ENCODE assay signal across 1 cellular context in the genomic region with DNA sequence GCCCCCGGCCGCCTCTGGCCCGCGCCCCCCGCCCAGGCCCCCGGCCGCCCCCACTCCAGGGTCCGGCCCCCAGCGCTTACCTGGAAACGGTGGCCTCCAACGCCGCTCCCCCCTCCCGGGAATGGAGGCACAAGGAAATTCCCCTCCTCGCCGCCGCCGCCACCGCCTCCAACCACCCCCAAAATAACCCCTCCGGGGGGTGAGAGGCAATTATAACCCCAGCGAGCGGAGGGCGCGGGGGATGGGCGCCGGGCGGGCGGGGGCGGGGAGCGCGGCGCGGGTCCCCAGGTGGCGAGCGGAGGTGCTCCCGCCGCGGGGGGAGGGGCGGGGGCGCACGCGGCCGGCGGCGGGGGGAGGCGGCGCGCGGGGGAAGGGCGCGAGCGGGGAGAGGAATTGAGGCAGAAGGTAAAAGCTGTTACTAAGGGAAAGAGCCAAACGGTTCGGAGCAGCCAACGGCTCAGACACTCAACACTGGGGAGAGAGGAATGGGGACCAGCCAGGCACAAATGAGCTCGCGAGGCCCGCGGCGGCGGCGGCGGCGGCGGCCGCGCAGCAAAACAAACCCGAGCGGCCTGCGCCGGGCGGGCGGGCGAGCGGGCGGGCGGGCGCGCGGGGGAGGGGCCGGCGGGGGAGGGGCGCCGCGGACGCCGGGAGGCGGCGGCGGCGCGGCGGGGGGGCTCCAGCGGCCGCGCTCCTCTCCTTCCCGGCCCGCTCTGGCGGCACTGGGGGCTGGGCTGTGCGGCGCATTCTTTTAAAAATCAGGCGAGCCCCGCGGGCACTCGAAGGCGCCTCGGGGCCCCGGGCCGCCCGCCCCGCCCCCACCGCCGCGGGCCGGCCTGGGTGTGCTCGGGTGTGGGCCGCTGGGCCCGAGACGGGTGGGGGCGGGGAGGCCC.
TF ChIP-seq lines count a peak whose summit lies in the region.

Gene TBL1XR1 (minus strand): TSS at position 442 of the 893 bp plus-strand sequence. CDS start 132,505 bp downstream, outside the sequence.

TF ChIP-seq in K562, 482 proteins besides CTCF, POLR2A, EP300 and RAD21 (continued from another document and continues in another):
- TF ChIP-seq ZBTB1 (CRISPR knock-in tag; IDR thresholded peaks at IDR 0.05; ENCODE audit: borderline replicate concordance, low read depth): no peak
- TF ChIP-seq SMAD4 (CRISPR knock-in tag; conservative IDR thresholded peaks at IDR 0.05): peak; percentile 97
- TF ChIP-seq PHF8 (IDR thresholded peaks at IDR 0.05; ENCODE audit: borderline replicate concordance, low read length): peak; percentile 29; the same call in 1 of the 2 replicates
- TF ChIP-seq XRCC5 (IDR thresholded peaks at IDR 0.05; ENCODE audit: low read depth, low read length): no peak
- peak in 1 of 2 experiments; percentile 93; a peak in 2 of 4 replicates for TF ChIP-seq ZNF639 (CRISPR knock-in tag; conservative IDR thresholded peaks at IDR 0.05 in 1 of 2, IDR thresholded peaks at IDR 0.05 in 1 of 2)
- TF ChIP-seq ZNF134 (CRISPR knock-in tag; conservative IDR thresholded peaks at IDR 0.05): no peak
- no peak for TF ChIP-seq CBX2 (IDR thresholded peaks at IDR 0.05; ENCODE audit: insufficient read depth, low read length, poor library complexity, severe bottlenecking)
- TF ChIP-seq NUFIP1 (IDR thresholded peaks at IDR 0.05; ENCODE audit: partially characterized antibody): no peak
- TF ChIP-seq, protein P1, sequence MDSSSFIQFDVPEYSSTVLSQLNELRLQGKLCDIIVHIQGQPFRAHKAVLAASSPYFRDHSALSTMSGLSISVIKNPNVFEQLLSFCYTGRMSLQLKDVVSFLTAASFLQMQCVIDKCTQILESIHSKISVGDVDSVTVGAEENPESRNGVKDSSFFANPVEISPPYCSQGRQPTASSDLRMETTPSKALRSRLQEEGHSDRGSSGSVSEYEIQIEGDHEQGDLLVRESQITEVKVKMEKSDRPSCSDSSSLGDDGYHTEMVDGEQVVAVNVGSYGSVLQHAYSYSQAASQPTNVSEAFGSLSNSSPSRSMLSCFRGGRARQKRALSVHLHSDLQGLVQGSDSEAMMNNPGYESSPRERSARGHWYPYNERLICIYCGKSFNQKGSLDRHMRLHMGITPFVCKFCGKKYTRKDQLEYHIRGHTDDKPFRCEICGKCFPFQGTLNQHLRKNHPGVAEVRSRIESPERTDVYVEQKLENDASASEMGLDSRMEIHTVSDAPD (CRISPR knock-in tag; IDR thresholded peaks at IDR 0.05): no peak
- peak; percentile 97 for TF ChIP-seq CCNT2 (IDR thresholded peaks at IDR 0.05; ENCODE audit: borderline replicate concordance, extremely low read depth, insufficient read length, low read depth, low read length)
- TF ChIP-seq, protein P2, sequence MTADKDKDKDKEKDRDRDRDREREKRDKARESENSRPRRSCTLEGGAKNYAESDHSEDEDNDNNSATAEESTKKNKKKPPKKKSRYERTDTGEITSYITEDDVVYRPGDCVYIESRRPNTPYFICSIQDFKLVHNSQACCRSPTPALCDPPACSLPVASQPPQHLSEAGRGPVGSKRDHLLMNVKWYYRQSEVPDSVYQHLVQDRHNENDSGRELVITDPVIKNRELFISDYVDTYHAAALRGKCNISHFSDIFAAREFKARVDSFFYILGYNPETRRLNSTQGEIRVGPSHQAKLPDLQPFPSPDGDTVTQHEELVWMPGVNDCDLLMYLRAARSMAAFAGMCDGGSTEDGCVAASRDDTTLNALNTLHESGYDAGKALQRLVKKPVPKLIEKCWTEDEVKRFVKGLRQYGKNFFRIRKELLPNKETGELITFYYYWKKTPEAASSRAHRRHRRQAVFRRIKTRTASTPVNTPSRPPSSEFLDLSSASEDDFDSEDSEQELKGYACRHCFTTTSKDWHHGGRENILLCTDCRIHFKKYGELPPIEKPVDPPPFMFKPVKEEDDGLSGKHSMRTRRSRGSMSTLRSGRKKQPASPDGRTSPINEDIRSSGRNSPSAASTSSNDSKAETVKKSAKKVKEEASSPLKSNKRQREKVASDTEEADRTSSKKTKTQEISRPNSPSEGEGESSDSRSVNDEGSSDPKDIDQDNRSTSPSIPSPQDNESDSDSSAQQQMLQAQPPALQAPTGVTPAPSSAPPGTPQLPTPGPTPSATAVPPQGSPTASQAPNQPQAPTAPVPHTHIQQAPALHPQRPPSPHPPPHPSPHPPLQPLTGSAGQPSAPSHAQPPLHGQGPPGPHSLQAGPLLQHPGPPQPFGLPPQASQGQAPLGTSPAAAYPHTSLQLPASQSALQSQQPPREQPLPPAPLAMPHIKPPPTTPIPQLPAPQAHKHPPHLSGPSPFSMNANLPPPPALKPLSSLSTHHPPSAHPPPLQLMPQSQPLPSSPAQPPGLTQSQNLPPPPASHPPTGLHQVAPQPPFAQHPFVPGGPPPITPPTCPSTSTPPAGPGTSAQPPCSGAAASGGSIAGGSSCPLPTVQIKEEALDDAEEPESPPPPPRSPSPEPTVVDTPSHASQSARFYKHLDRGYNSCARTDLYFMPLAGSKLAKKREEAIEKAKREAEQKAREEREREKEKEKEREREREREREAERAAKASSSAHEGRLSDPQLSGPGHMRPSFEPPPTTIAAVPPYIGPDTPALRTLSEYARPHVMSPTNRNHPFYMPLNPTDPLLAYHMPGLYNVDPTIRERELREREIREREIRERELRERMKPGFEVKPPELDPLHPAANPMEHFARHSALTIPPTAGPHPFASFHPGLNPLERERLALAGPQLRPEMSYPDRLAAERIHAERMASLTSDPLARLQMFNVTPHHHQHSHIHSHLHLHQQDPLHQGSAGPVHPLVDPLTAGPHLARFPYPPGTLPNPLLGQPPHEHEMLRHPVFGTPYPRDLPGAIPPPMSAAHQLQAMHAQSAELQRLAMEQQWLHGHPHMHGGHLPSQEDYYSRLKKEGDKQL (CRISPR knock-in tag; IDR thresholded peaks at IDR 0.05; ENCODE audit: borderline replicate concordance): no peak
- no peak for TF ChIP-seq PPARD (CRISPR knock-in tag; IDR thresholded peaks at IDR 0.05)
- TF ChIP-seq SETDB1 (IDR thresholded peaks at IDR 0.05; ENCODE audit: low read length): no peak
- TF ChIP-seq TEAD1 (CRISPR knock-in tag; IDR thresholded peaks at IDR 0.05): no peak
- no peak for TF ChIP-seq SIN3B (IDR thresholded peaks at IDR 0.05; ENCODE audit: low read depth)
- TF ChIP-seq, protein P3, sequence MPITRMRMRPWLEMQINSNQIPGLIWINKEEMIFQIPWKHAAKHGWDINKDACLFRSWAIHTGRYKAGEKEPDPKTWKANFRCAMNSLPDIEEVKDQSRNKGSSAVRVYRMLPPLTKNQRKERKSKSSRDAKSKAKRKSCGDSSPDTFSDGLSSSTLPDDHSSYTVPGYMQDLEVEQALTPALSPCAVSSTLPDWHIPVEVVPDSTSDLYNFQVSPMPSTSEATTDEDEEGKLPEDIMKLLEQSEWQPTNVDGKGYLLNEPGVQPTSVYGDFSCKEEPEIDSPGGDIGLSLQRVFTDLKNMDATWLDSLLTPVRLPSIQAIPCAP (CRISPR knock-in tag; IDR thresholded peaks at IDR 0.05; ENCODE audit: borderline replicate concordance): no peak
- no peak for TF ChIP-seq ARNT (IDR thresholded peaks at IDR 0.05)
- no peak for TF ChIP-seq ATF7 (IDR thresholded peaks at IDR 0.05)
- no peak for TF ChIP-seq DDX20 (tag; IDR thresholded peaks at IDR 0.05; ENCODE audit: low read depth)
- TF ChIP-seq MEF2D (tag; conservative IDR thresholded peaks at IDR 0.05; ENCODE audit: low read depth): no peak
- TF ChIP-seq RB1 (IDR thresholded peaks at IDR 0.05; ENCODE audit: low read depth): no peak
- no peak for TF ChIP-seq MIER1 (IDR thresholded peaks at IDR 0.05; ENCODE audit: low read depth)
- peak; percentile 33; the same call in 1 of the 2 replicates for TF ChIP-seq CHD2 (IDR thresholded peaks at IDR 0.05; ENCODE audit: low read depth, low read length)
- TF ChIP-seq, protein P4, sequence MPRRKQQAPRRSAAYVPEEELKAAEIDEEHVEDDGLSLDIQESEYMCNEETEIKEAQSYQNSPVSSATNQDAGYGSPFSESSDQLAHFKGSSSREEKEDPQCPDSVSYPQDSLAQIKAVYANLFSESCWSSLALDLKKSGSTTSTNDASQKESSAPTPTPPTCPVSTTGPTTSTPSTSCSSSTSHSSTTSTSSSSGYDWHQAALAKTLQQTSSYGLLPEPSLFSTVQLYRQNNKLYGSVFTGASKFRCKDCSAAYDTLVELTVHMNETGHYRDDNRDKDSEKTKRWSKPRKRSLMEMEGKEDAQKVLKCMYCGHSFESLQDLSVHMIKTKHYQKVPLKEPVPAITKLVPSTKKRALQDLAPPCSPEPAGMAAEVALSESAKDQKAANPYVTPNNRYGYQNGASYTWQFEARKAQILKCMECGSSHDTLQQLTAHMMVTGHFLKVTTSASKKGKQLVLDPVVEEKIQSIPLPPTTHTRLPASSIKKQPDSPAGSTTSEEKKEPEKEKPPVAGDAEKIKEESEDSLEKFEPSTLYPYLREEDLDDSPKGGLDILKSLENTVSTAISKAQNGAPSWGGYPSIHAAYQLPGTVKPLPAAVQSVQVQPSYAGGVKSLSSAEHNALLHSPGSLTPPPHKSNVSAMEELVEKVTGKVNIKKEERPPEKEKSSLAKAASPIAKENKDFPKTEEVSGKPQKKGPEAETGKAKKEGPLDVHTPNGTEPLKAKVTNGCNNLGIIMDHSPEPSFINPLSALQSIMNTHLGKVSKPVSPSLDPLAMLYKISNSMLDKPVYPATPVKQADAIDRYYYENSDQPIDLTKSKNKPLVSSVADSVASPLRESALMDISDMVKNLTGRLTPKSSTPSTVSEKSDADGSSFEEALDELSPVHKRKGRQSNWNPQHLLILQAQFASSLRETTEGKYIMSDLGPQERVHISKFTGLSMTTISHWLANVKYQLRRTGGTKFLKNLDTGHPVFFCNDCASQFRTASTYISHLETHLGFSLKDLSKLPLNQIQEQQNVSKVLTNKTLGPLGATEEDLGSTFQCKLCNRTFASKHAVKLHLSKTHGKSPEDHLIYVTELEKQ (CRISPR knock-in tag; IDR thresholded peaks at IDR 0.05): no peak
- no peak for TF ChIP-seq ZBTB2 (IDR thresholded peaks at IDR 0.05)
- TF ChIP-seq ZNF146 (CRISPR knock-in tag; IDR thresholded peaks at IDR 0.05; ENCODE audit: unreplicated experiment): no peak
- TF ChIP-seq ETS1 (conservative IDR thresholded peaks at IDR 0.05; ENCODE audit: control insufficient read depth, low read depth, low read length): peak; percentile 12; the same call in 1 of the 2 replicates
- no peak for TF ChIP-seq MCM7 (IDR thresholded peaks at IDR 0.05)
- no peak for TF ChIP-seq NFIC (IDR thresholded peaks at IDR 0.05)
- no peak for TF ChIP-seq RBM25 (IDR thresholded peaks at IDR 0.05; ENCODE audit: low read depth, low read length, severe bottlenecking)
- TF ChIP-seq PTTG1 (tag; IDR thresholded peaks at IDR 0.05; ENCODE audit: low read depth): no peak
- no peak for TF ChIP-seq BRF1 (IDR thresholded peaks at IDR 0.05; ENCODE audit: borderline replicate concordance, extremely low read depth, insufficient read length)
- peak in 1 of 2 experiments; percentile 58; a peak in 1 of 4 replicates for TF ChIP-seq NONO (IDR thresholded peaks at IDR 0.05; ENCODE audit: low read depth in 2 of 2, low read length in 1 of 2)
- peak; percentile 61; the same call in 1 of the 2 replicates for TF ChIP-seq MYBL2 (IDR thresholded peaks at IDR 0.05; ENCODE audit: low read depth)
- no peak for TF ChIP-seq MYBL2 (CRISPR knock-in tag; IDR thresholded peaks at IDR 0.05; ENCODE audit: borderline replicate concordance)
- no peak for TF ChIP-seq CC2D1A (IDR thresholded peaks at IDR 0.05)
- TF ChIP-seq, protein P5, sequence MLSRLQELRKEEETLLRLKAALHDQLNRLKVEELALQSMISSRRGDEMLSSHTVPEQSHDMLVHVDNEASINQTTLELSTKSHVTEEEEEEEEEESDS (CRISPR knock-in tag; IDR thresholded peaks at IDR 0.05): no peak
- TF ChIP-seq, protein P6, sequence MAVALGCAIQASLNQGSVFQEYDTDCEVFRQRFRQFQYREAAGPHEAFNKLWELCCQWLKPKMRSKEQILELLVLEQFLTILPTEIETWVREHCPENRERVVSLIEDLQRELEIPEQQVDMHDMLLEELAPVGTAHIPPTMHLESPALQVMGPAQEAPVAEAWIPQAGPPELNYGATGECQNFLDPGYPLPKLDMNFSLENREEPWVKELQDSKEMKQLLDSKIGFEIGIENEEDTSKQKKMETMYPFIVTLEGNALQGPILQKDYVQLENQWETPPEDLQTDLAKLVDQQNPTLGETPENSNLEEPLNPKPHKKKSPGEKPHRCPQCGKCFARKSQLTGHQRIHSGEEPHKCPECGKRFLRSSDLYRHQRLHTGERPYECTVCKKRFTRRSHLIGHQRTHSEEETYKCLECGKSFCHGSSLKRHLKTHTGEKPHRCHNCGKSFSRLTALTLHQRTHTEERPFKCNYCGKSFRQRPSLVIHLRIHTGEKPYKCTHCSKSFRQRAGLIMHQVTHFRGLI (CRISPR knock-in tag; IDR thresholded peaks at IDR 0.05): no peak
- no peak for TF ChIP-seq CCAR2 (IDR thresholded peaks at IDR 0.05; ENCODE audit: low read depth, low read length)
- no peak for TF ChIP-seq ZNF561 (CRISPR knock-in tag; conservative IDR thresholded peaks at IDR 0.05)
- no peak for TF ChIP-seq RHOXF2B (CRISPR knock-in tag; conservative IDR thresholded peaks at IDR 0.05)
- TF ChIP-seq NCOA4 (IDR thresholded peaks at IDR 0.05; ENCODE audit: partially characterized antibody): no peak
